In the genomic region with DNA sequence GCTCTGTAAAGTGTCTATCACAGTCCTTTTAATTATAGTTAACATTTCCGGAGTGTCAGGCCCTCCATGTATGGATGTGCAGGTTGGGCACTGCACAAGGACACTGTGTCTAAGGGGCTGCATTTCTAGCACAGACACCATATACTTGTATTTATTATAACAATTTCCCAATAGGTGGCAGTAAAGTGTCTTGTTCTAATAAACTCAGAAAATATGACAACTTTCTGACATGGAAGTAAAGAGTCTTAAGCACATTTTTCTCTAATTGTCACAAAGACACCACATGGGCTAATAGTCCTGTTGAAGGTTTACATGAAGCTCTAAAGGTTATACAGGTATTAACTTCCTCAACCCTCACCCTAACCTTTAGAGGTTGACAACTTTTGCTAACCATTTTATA, we compare ENCODE assay signal across 8 cellular contexts.
DNase-seq lines count a peak whose midpoint lies in the region; ATAC-seq and FAIRE-seq lines count a peak whose summit lies in the region.

No MANE protein-coding gene starts in this region.

- peaks cover 22% of the 10 kb centered on the region for H3K4me1 ChIP-seq in adipocyte (ENCODE audit: control insufficient read depth, insufficient read depth, low read length)

- peak overlapping the region; percentile 30 for H3K9ac ChIP-seq in adipocyte (ENCODE audit: low read length)

- no peak overlapping the region for H3K4me3 ChIP-seq in Jurkat, Clone E6-1 (ENCODE audit: low read length)
- H3K4me3 ChIP-seq in adipocyte (ENCODE audit: low read length) = no peak overlapping the region

- H3K9me3 ChIP-seq in adipocyte (ENCODE audit: control insufficient read depth, low read length) = no peaks in the 10 kb centered on the region

- peaks cover 21% of the 10 kb centered on the region for H3K27me3 ChIP-seq in adipocyte (replicated peaks; ENCODE audit: control insufficient read depth, insufficient read depth, low read length)

- peak; percentile 30 for DNase-seq in DMS114 treated with DMSO at 0.1 percent for 48 hours (lab: John Stamatoyannopoulos, UW; ENCODE audit: unreplicated experiment)
- DNase-seq in Jurkat, Clone E6-1 (ENCODE audit: low read depth, low spot score) = peak; percentile 12
- DNase-seq in adipocyte (ENCODE audit: low read depth) = peak; percentile 88
- DNase-seq in medulla oblongata (ENCODE audit: extremely low spot score) = peak; percentile 69
- DNase-seq in frontal cortex (ENCODE audit: low spot score in 2 of 2) = no peak
- DNase-seq in NK-92 (lab: John Stamatoyannopoulos, UW; ENCODE audit: unreplicated experiment) = no peak
- no peak for DNase-seq in NCI-H774 (lab: John Stamatoyannopoulos, UW)

- no peak for ATAC-seq in GM21529 (IDR thresholded peaks at IDR 0.05; ENCODE audit: unreplicated experiment)

- FAIRE-seq in frontal cortex (lab: Jason Lieb, UNC) = no peak

- H3K36me3 ChIP-seq in adipocyte (ENCODE audit: control insufficient read depth, insufficient read depth, low read length, severe bottlenecking) = no peaks in the 10 kb centered on the region

Comparison
In these comparisons a context has a peak if more than half of its experiments do, and no peak if none do; other contexts are left out.
1. DNase-seq: peak in DMS114 treated with DMSO at 0.1 percent for 48 hours (single experiment), Jurkat, Clone E6-1 (single experiment), adipocyte (single experiment) and medulla oblongata (single experiment); none in frontal cortex (0 of 2), NK-92 (single experiment) and NCI-H774 (single experiment).